Comparison of ENCODE assay signal across 18 cellular contexts in the genomic region with DNA sequence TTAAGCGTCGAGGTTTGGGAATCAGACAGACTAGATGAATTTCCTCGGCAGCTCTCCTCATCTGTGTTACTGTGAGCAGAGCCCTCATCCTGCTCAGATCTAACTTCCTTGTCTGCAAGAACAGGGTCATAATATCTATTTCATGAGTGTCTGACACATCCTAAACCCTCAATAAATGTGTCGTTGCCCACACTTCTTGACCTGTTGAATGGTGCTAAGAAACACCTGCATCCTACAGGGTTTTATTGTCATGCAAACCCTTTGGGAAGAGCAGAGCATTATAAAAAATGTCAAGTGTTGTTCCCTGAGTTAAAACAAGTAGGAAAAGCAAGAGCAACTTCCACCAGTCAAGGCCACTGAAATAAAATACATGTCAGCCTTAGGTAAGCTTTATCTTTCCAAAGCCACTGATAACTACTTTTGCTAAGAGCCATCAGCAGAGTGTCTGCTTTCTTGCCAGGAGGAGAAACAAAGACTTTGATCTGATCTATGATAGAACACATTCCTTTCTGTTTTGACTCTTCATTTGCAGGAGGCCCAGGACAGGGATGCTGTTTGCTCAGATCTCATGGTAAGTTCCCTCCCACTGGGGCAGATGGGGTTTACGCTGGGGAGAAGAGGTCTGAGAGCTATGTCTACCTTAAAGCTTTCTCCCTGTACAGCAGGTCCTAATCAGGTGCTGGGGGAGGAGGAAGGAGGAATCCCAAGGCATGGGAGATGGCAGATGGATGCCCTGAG.
DNase-seq lines count a peak whose midpoint lies in the region; ATAC-seq, FAIRE-seq and TF ChIP-seq lines count a peak whose summit lies in the region.
"Had no signal": no experiment of that assay in that cellular context is flagged by ENCODE, and none has a peak within 500 bp of the region (broad histone marks: within the 10 kb centered on the region; RNA-seq: fewer than 3 reads in every experiment).

No MANE protein-coding gene starts in this region.

- H3K36me3 Mint-ChIP-seq in nephron (ENCODE audit: low read depth) = peaks cover 8% of the 10 kb centered on the region
- H3K36me3 Mint-ChIP-seq: IgD-negative memory B cell had no signal

- ATAC-seq in HG03139 (IDR thresholded peaks at IDR 0.05; ENCODE audit: unreplicated experiment) (no peak), HG03095 (IDR thresholded peaks at IDR 0.05; ENCODE audit: unreplicated experiment) (no peak)
- ATAC-seq: HCT116 had no signal

- no peak overlapping the region for H3K27ac ChIP-seq in iPS-20b (ENCODE audit: low read length)

- peaks cover 29% of the 10 kb centered on the region for H3K9me3 Mint-ChIP-seq in nephron
- H3K9me3 Mint-ChIP-seq: CD4-positive, alpha-beta T cell had no signal

- H3K9me3 ChIP-seq in iPS-20b (ENCODE audit: insufficient read depth, low read depth, low read length) = peaks cover 8% of the 10 kb centered on the region

- no peaks in the 10 kb centered on the region for H3K27me3 Mint-ChIP-seq in nephron (ENCODE audit: low read depth)
- H3K27me3 Mint-ChIP-seq: B cell; CD4-positive, alpha-beta T cell; IgD-negative memory B cell had no signal

- no peaks in the 10 kb centered on the region for H3K36me3 ChIP-seq in iPS-20b (ENCODE audit: insufficient read depth, low read depth, low read length)

- H3K4me1 Mint-ChIP-seq in nephron = peaks cover 11% of the 10 kb centered on the region
- H3K4me1 Mint-ChIP-seq: B cell, IgD-negative memory B cell had no signal

- H3K4me3 Mint-ChIP-seq in nephron = no peak overlapping the region
- H3K4me3 Mint-ChIP-seq: B cell; CD4-positive, alpha-beta T cell; IgD-negative memory B cell had no signal

- peak overlapping the region in 2 of 3 experiments; percentile 32 to 36 for H3K27ac Mint-ChIP-seq in nephron
- H3K27ac Mint-ChIP-seq: B cell; CD4-positive, alpha-beta T cell; IgD-negative memory B cell had no signal

- no peak for TF ChIP-seq CTCF in nephron (IDR thresholded peaks at IDR 0.05; ENCODE audit: unreplicated experiment in 3 of 3)
- TF ChIP-seq CTCF in D721Med (IDR thresholded peaks at IDR 0.05; ENCODE audit: insufficient read depth, missing control alignments) = no peak

- FAIRE-seq in D721Med (lab: Jason Lieb, UNC) = no peak
- FAIRE-seq: A204.1, H54 had no signal

- 0 out of 2 replicates have a peak overlapping the region, but pooled peaks have one; percentile 20 for H3K4me3 ChIP-seq in iPS-20b (ENCODE audit: low read length)

- H3K9ac ChIP-seq in iPS-20b (ENCODE audit: low read depth, low read length) = no peak overlapping the region

- peaks cover 9% of the 10 kb centered on the region for H3K4me1 ChIP-seq in iPS-20b (ENCODE audit: insufficient read depth, low read length)

- no peaks in the 10 kb centered on the region for H3K27me3 ChIP-seq in iPS-20b (ENCODE audit: insufficient read depth, low read length)

- DNase-seq in ELF-1 (ENCODE audit: low read depth, low spot score) (peak; percentile 13), SK-N-DZ (ENCODE audit: low spot score) (peak; percentile 82), D721Med (ENCODE audit: insufficient read length, low spot score) (no peak)
- DNase-seq: C1 segment of cervical spinal cord; CD4-positive, alpha-beta T cell; DMS153; DMS79 treated with DMSO at 0.1 percent for 48 hours; EL; GDM1 had no signal
